Comparison of ENCODE assay signal across 11 cellular contexts in genomic region chr1:1883092-1883858, GRCh38. TPM values are rescaled to one million over a fixed set of nuclear protein-coding genes. Genes with fewer than 3 reads are reported as not detected.
DNase-seq lines count a peak whose midpoint lies in the region; ATAC-seq and TF ChIP-seq lines count a peak whose summit lies in the region.
"Had no signal": no experiment of that assay in that cellular context is flagged by ENCODE, and none has a peak within 500 bp of the region (broad histone marks: within the 10 kb centered on the region; RNA-seq: fewer than 3 reads in every experiment).

No MANE protein-coding gene starts in this region.

- no peaks in the 10 kb centered on the region for H3K27me3 ChIP-seq in BLaER1

- TF ChIP-seq CTCF in HFFc6 (IDR thresholded peaks at IDR 0.05) (no peak), omental fat pad (IDR thresholded peaks at IDR 0.05) (no peak)

- H3K4me1 ChIP-seq in BLaER1 (peaks cover 72% of the 10 kb centered on the region), mesodermal cell (ENCODE audit: control insufficient read depth, insufficient read depth, low read length, poor library complexity, severe bottlenecking) (peaks cover 27% of the 10 kb centered on the region)

- H3K9ac ChIP-seq in BLaER1: peak overlapping the region; percentile 45; the same call in 1 of the 2 replicates

- H4K20me1 ChIP-seq in BLaER1: peaks cover 100% of the 10 kb centered on the region

- H3K4me3 ChIP-seq in BLaER1: no peak overlapping the region
- no peak overlapping the region for H3K4me3 ChIP-seq in mesodermal cell (ENCODE audit: extremely low read depth, insufficient read depth, low read length, poor library complexity, severe bottlenecking)

- peak overlapping the region; percentile 84 for H3K27ac Mint-ChIP-seq in HFFc6
- peak overlapping the region; percentile 22 for H3K27ac Mint-ChIP-seq in activated naive CD8-positive, alpha-beta T cell treated with anti-CD3 and anti-CD28 coated beads, Interleukin-2, amount 50 U/mL, for 24 hours

- H3K36me3 Mint-ChIP-seq in HFFc6 (ENCODE audit: low read depth): peaks cover 20% of the 10 kb centered on the region
- H3K36me3 Mint-ChIP-seq in activated naive CD8-positive, alpha-beta T cell treated with anti-CD3 and anti-CD28 coated beads, Interleukin-2, amount 50 U/mL, for 24 hours (ENCODE audit: low read depth): peaks cover 30% of the 10 kb centered on the region

- ATAC-seq in activated naive CD8-positive, alpha-beta T cell treated with anti-CD3 and anti-CD28 coated beads, Interleukin-2, amount 50 U/mL, for 24 hours: no peak
- no peak for ATAC-seq in GM21825 (IDR thresholded peaks at IDR 0.05; ENCODE audit: unreplicated experiment)
- no peak for ATAC-seq in omental fat pad (ENCODE audit: low FRiP score)

- DNase-seq in HFFc6 (no peak), HPDE6-E6E7 (ENCODE audit: extremely low spot score) (no peak), retina (no peak), omental fat pad (ENCODE audit: low spot score) (no peak)
- no peak for DNase-seq in activated naive CD8-positive, alpha-beta T cell treated with anti-CD3 and anti-CD28 coated beads, Interleukin-2, amount 50 U/mL, for 24 hours
- DNase-seq: activated CD4-positive, alpha-beta T cell treated with anti-CD3 and anti-CD28 coated beads for 1 hour; GF-D8; NCI-H774 had no signal

- H3K36me3 ChIP-seq in BLaER1 (peaks cover 80% of the 10 kb centered on the region), mesodermal cell (ENCODE audit: control insufficient read depth, insufficient read depth, low read length) (peaks cover 68% of the 10 kb centered on the region)

- no peaks in the 10 kb centered on the region; the same call in none of the 2 replicates for H3K27me3 Mint-ChIP-seq in HFFc6 (ENCODE audit: insufficient read depth)
- H3K27me3 Mint-ChIP-seq in activated naive CD8-positive, alpha-beta T cell treated with anti-CD3 and anti-CD28 coated beads, Interleukin-2, amount 50 U/mL, for 24 hours: no peaks in the 10 kb centered on the region

- H3K27ac ChIP-seq in BLaER1 (0 out of 2 replicates have a peak overlapping the region, but pooled peaks have one; percentile 38), mesodermal cell (ENCODE audit: low read depth, low read length, severe bottlenecking) (peak overlapping the region; percentile 51)

- H3K9me3 ChIP-seq in BLaER1 (no peaks in the 10 kb centered on the region), mesodermal cell (ENCODE audit: control insufficient read depth, low read length) (no peaks in the 10 kb centered on the region)

- no peaks in the 10 kb centered on the region for H3K9me3 Mint-ChIP-seq in HFFc6
- H3K9me3 Mint-ChIP-seq in activated naive CD8-positive, alpha-beta T cell treated with anti-CD3 and anti-CD28 coated beads, Interleukin-2, amount 50 U/mL, for 24 hours: no peaks in the 10 kb centered on the region

- peaks cover 70% of the 10 kb centered on the region for H3K4me1 Mint-ChIP-seq in HFFc6 (ENCODE audit: low read depth)
- H3K4me1 Mint-ChIP-seq in activated naive CD8-positive, alpha-beta T cell treated with anti-CD3 and anti-CD28 coated beads, Interleukin-2, amount 50 U/mL, for 24 hours: peaks cover 71% of the 10 kb centered on the region

- H3K4me3 Mint-ChIP-seq in HFFc6: peak overlapping the region; percentile 32
- H3K4me3 Mint-ChIP-seq in activated naive CD8-positive, alpha-beta T cell treated with anti-CD3 and anti-CD28 coated beads, Interleukin-2, amount 50 U/mL, for 24 hours: no peak overlapping the region

- no peak overlapping the region; the same call in 1 of the 2 replicates for H3K4me2 ChIP-seq in BLaER1

- 80 to 81% methylated on average over 1 to 3 of the region's 4 CpGs for WGBS in mesodermal cell (ENCODE audit: insufficient coverage in 2 of 2), 2 experiments

RNA-seq across cellular contexts. Expression of gene GNB1, which starts 7.6 kb away (rescaled TPM):
- total RNA-seq in HFFc6 (2021; fragmentation: NEBNext Ultra II Directional; extraction: Animal tissue kit (Norgen Biotek cat#: 25700)): 100 to 1,000 TPM; 502 to 618 (median 574) TPM
- polyA plus RNA-seq in mesodermal cell (2013, experiment 1 of 2): 351 TPM
- 314 TPM for polyA plus RNA-seq in mesodermal cell (2013, experiment 2 of 2)
- total RNA-seq in omental fat pad: 100 to 1,000 TPM; 104 to 175 (median 152) TPM

RNA-seq across cellular contexts. Expression of gene CALML6, which starts 31.8 kb away (rescaled TPM):
- total RNA-seq in HFFc6 (2021; fragmentation: NEBNext Ultra II Directional; extraction: Animal tissue kit (Norgen Biotek cat#: 25700)): under 1 TPM in 5 of 6 experiments, not detected in 1; 0.11 to 0.95 (median 0.48) TPM
- 0.29 TPM for polyA plus RNA-seq in mesodermal cell (2013, experiment 1 of 2)
- 0.25 TPM for polyA plus RNA-seq in mesodermal cell (2013, experiment 2 of 2)
- total RNA-seq in omental fat pad: not detected

RNA-seq across cellular contexts. Expression of gene TMEM52, which starts 35.8 kb away (rescaled TPM):
- total RNA-seq in HFFc6 (2021; fragmentation: NEBNext Ultra II Directional; extraction: Animal tissue kit (Norgen Biotek cat#: 25700)): under 1 TPM in 3 of 6 experiments, not detected in 3; 0.21 to 0.38 (median 0.25) TPM
- polyA plus RNA-seq in mesodermal cell (2013, experiment 1 of 2): 3.3 TPM
- 2.5 TPM for polyA plus RNA-seq in mesodermal cell (2013, experiment 2 of 2)
- total RNA-seq in omental fat pad: 1 to 10 TPM in 3 of 4 donors, under 1 TPM in 1; 0.74 to 5.7 (median 3.5) TPM
